1 cellular context compared by ENCODE assay signal in the genomic region with DNA sequence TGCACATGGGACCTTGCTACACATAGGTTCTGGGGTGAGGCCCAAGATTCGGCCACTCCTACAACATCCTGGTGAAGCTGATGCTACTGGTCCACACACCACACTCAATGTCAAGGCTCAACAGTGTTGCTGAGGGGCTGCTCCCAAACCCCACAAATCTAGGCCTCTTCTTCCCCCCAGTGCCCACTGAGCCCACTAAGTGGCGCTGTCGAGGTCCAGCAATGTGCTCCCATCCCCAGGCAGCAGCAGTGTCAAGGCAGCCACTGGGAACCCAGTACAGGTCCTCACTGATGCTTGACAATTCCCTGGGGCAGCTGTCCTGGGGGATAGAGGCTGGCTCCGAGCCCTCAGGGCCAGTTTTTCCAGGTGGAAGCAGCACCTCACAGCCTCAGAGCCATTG.
TF ChIP-seq lines count a peak whose summit lies in the region.

No MANE protein-coding gene starts in this region.

TF ChIP-seq in GM23338, 12 proteins besides CTCF, POLR2A, EP300 and RAD21 (continued from another document):
- TF ChIP-seq EZH2phosphoT487 (IDR thresholded peaks at IDR 0.05; ENCODE audit: unreplicated experiment) = no peak
- no peak for TF ChIP-seq NANOG (IDR thresholded peaks at IDR 0.05; ENCODE audit: borderline replicate concordance)
